Comparison of ENCODE assay signal across 22 cellular contexts in the genomic region with DNA sequence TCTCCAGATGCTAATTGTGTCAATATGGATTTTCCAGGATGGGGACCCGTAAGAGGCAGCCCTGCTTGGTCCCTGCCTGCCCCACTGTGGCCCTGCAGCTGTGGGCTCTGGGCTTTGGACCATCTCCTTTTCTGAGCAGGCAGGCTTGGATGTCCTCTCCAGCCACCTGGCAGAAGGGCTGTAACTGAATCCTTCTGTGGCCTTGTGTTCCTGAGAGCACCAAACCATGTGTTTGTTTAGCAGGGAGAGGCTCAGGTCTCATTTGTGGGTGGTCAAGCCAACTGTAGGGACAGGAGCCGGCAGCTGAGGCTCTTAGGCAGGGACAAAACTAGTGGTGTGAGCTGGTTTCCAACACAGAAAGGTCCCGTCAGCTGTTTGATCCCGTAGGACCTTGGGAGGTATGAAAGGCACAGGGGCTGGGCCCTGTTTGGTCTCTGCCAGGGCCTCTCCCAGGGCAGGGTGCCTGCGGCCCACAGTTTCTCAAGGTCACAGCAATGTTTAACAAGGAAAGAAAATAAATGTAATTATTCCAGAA. TPM values are rescaled to one million over a fixed set of nuclear protein-coding genes. Genes with fewer than 3 reads are reported as not detected.
DNase-seq lines count a peak whose midpoint lies in the region; ATAC-seq, FAIRE-seq and TF ChIP-seq lines count a peak whose summit lies in the region.
"Had no signal": no experiment of that assay in that cellular context is flagged by ENCODE, and none has a peak within 500 bp of the region (broad histone marks: within the 10 kb centered on the region; RNA-seq: fewer than 3 reads in every experiment).

No MANE protein-coding gene starts in this region.

- no peak overlapping the region for H3K23ac ChIP-seq in neuronal stem cell (ENCODE audit: low read depth, low read length, poor library complexity)

- no peaks in the 10 kb centered on the region for H4K20me1 ChIP-seq in HepG2 (ENCODE audit: insufficient read depth, low read length)

- H3K4me1 ChIP-seq in HepG2 (ENCODE audit: insufficient read depth, low read length) = peaks cover 23% of the 10 kb centered on the region
- H3K4me1 ChIP-seq in right lobe of liver = no peaks in the 10 kb centered on the region
- H3K4me1 ChIP-seq in body of pancreas = peaks cover 15% of the 10 kb centered on the region
- peaks cover 8 to 12% of the 10 kb centered on the region in 2 donors for H3K4me1 ChIP-seq in neuronal stem cell (ENCODE audit: control insufficient read depth in 2 of 2, insufficient read depth in 1 of 2, low read depth in 1 of 2, low read length in 2 of 2)
- H3K4me1 ChIP-seq in testis = no peaks in the 10 kb centered on the region
- no peaks in the 10 kb centered on the region for H3K4me1 ChIP-seq in uterus
- H3K4me1 ChIP-seq: BE2C, Caco-2, HAP-1, vagina had no signal

- no peak overlapping the region for H3K14ac ChIP-seq in neuronal stem cell (ENCODE audit: low read length)

- H2BK5ac ChIP-seq in neuronal stem cell (ENCODE audit: low read length) = no peak overlapping the region

- TF ChIP-seq RAD21 in HepG2 (CRISPR knock-in tag; IDR thresholded peaks at IDR 0.05) = no peak

- CTCF ChIA-PET in HepG2 (lab: Yijun Ruan, JAX; ENCODE audit: low intra/inter-chr PET ratio, low total read pairs) = no interaction called here

- no peak overlapping the region for H3K4ac ChIP-seq in neuronal stem cell (ENCODE audit: low read length)

- TF ChIP-seq EP300 in HepG2 (IDR thresholded peaks at IDR 0.05; ENCODE audit: low read depth in 2 of 2, low read length in 2 of 2) (no peak), HepG2 (CRISPR knock-in tag; IDR thresholded peaks at IDR 0.05; ENCODE audit: borderline replicate concordance) (no peak)

- no peaks in the 10 kb centered on the region for H3K79me2 ChIP-seq in HepG2 (ENCODE audit: insufficient read depth, low read length)

- H3K27ac ChIP-seq in HepG2 (ENCODE audit: extremely low read length, insufficient read depth, low read length) (peak overlapping the region; percentile 2), right lobe of liver (no peak overlapping the region), body of pancreas (peak overlapping the region; percentile 69 to 82 (median 74)), neuronal stem cell (replicated peaks; ENCODE audit: low read length) (no peak overlapping the region), testis (no peak overlapping the region), uterus (no peak overlapping the region)
- H3K27ac ChIP-seq: vagina had no signal

- ATAC-seq in HepG2 (peak; percentile 80), right lobe of liver (no peak), body of pancreas (peak; percentile 97), HG02759 (IDR thresholded peaks at IDR 0.05; ENCODE audit: unreplicated experiment) (no peak)
- ATAC-seq: left lobe of liver had no signal

- H3K9me3 ChIP-seq in HepG2 (ENCODE audit: low read length) (no peaks in the 10 kb centered on the region), right lobe of liver (no peaks in the 10 kb centered on the region), body of pancreas (no peaks in the 10 kb centered on the region), neuronal stem cell (replicated peaks in 1 of 2; ENCODE audit: control insufficient read depth in 2 of 2, insufficient read depth in 1 of 2, low read depth in 1 of 2, low read length in 2 of 2) (peaks cover 0 to 5% of the 10 kb centered on the region in 2 donors), testis (no peaks in the 10 kb centered on the region), uterus (no peaks in the 10 kb centered on the region)
- H3K9me3 ChIP-seq: BE2C, Caco-2, HAP-1, vagina had no signal

- no peak overlapping the region for H2AK5ac ChIP-seq in neuronal stem cell (ENCODE audit: low read depth, low read length)

- TF ChIP-seq CTCF in HepG2 (CRISPR knock-in tag; IDR thresholded peaks at IDR 0.05) (no peak), right lobe of liver (IDR thresholded peaks at IDR 0.05) (no peak), body of pancreas (IDR thresholded peaks at IDR 0.05) (no peak), testis (IDR thresholded peaks at IDR 0.05) (no peak), uterus (IDR thresholded peaks at IDR 0.05) (no peak)

- H3K27me3 ChIP-seq in HepG2 (ENCODE audit: control insufficient read depth in 1 of 2, insufficient read depth in 2 of 2, low read length in 2 of 2) = peaks cover 2 to 24% of the 10 kb centered on the region in 2 experiments; a peak in 4 of 5 replicates
- no peaks in the 10 kb centered on the region for H3K27me3 ChIP-seq in right lobe of liver
- no peaks in the 10 kb centered on the region for H3K27me3 ChIP-seq in body of pancreas
- H3K27me3 ChIP-seq in neuronal stem cell (ENCODE audit: control insufficient read depth in 3 of 3, insufficient read depth in 3 of 3, low read depth in 1 of 3, low read length in 3 of 3) = peaks cover 0 to 15% (median 0%) of the 10 kb centered on the region in 3 experiments
- H3K27me3 ChIP-seq in testis = no peaks in the 10 kb centered on the region
- H3K27me3 ChIP-seq in uterus = no peaks in the 10 kb centered on the region
- H3K27me3 ChIP-seq: vagina had no signal

- TF ChIP-seq POLR2A in HepG2 (IDR thresholded peaks at IDR 0.05; ENCODE audit: insufficient read depth in 1 of 2, low read depth in 2 of 2, low read length in 2 of 2) (no peak), right lobe of liver (IDR thresholded peaks at IDR 0.05) (no peak), body of pancreas (IDR thresholded peaks at IDR 0.05) (peak in 2 of 3 donors; percentile 23 to 38), testis (IDR thresholded peaks at IDR 0.05) (no peak), uterus (IDR thresholded peaks at IDR 0.05) (no peak)

- H3K4me2 ChIP-seq in HepG2 (ENCODE audit: low read depth, low read length) = peak overlapping the region; percentile 22
- no peak overlapping the region for H3K4me2 ChIP-seq in neuronal stem cell (ENCODE audit: insufficient read depth, low read length, poor library complexity, severe bottlenecking)

- no peak overlapping the region for H4K91ac ChIP-seq in neuronal stem cell (ENCODE audit: low read depth, low read length, poor library complexity)

- peak overlapping the region; percentile 77 for H2BK15ac ChIP-seq in neuronal stem cell (ENCODE audit: low read length)

- peak; percentile 76 for DNase-seq in HepG2 (ENCODE audit: low spot score)
- DNase-seq in right lobe of liver = no peak
- DNase-seq in body of pancreas = peak; percentile 81 to 90 (median 89)
- no peak for DNase-seq in neuronal stem cell (ENCODE audit: low spot score)
- DNase-seq in testis = no peak
- no peak for DNase-seq in uterus
- DNase-seq in nucleus accumbens (lab: John Stamatoyannopoulos, UW) = no peak
- DNase-seq: activated CD4-positive, CD25-positive, alpha-beta regulatory T cell treated with anti-CD3 and anti-CD28 coated beads, Interleukin-2, amount 50 U/mL, for 72 hours; activated naive CD4-positive, alpha-beta T cell treated with anti-CD3 and anti-CD28 coated beads, Interleukin-2, amount 50 U/mL, for 16 hours; BE2C; Caco-2; EL; NCI-H1417; NCI-H2171 treated with DMSO at 0.1 percent for 48 hours had no signal

- no peak overlapping the region for H3K9ac ChIP-seq in HepG2 (ENCODE audit: insufficient read depth, low read depth, low read length)
- H3K9ac ChIP-seq in neuronal stem cell (ENCODE audit: low read depth, low read length, poor library complexity) = no peak overlapping the region

- no TSS peak for BruUV-seq in HepG2 (replicated peaks; lab: Mats Ljungman, UMichigan)

- no peak overlapping the region for H2BK12ac ChIP-seq in neuronal stem cell (ENCODE audit: low read length)

- no peak overlapping the region for H2BK120ac ChIP-seq in neuronal stem cell (ENCODE audit: low read depth, low read length)

- peak; percentile 86 for FAIRE-seq in HepG2 (lab: Jason Lieb, UNC)
- FAIRE-seq: A204.1, astrocyte had no signal

- no peak overlapping the region for H2AFZ ChIP-seq in HepG2 (ENCODE audit: low read length)
- H2AFZ ChIP-seq in neuronal stem cell (ENCODE audit: low read length) = peak overlapping the region; percentile 22

- no peaks in the 10 kb centered on the region for H3K79me1 ChIP-seq in neuronal stem cell (ENCODE audit: low read depth, low read length)

- in situ Hi-C loops in HepG2 (cut with HindIII; ENCODE audit: extremely low pct_ligation_motif_present, low pct_unique_long_range_greater_than_20kb) = no loop called here

- H3K36me3 ChIP-seq in HepG2 (replicated peaks in 1 of 2; ENCODE audit: control insufficient read depth in 1 of 2, insufficient read depth in 2 of 2, low read length in 2 of 2) = no peaks in the 10 kb centered on the region
- H3K36me3 ChIP-seq in right lobe of liver = no peaks in the 10 kb centered on the region
- H3K36me3 ChIP-seq in body of pancreas (replicated peaks in 1 of 2; ENCODE audit: insufficient read depth in 1 of 2, low read depth in 2 of 2) = no peaks in the 10 kb centered on the region
- no peaks in the 10 kb centered on the region for H3K36me3 ChIP-seq in neuronal stem cell (replicated peaks in 1 of 2; ENCODE audit: control insufficient read depth in 2 of 2, insufficient read depth in 2 of 2, low read length in 2 of 2)
- no peaks in the 10 kb centered on the region for H3K36me3 ChIP-seq in testis (ENCODE audit: low read depth, missing control alignments)
- no peaks in the 10 kb centered on the region for H3K36me3 ChIP-seq in uterus
- H3K36me3 ChIP-seq: BE2C, HAP-1, vagina had no signal

- no peak overlapping the region for H3K18ac ChIP-seq in neuronal stem cell (ENCODE audit: low read length)

- POLR2A ChIA-PET in HepG2 (lab: Yijun Ruan, JAX) = interaction anchor here (1.0 to 1.1 kb wide), 2 partner anchors 19 to 57 kb away, joined by 4 read pairs; a partner anchor contains a TSS

- WGBS in HepG2 (ENCODE audit: low lambda C conversion rate) = 0% methylated on average over 5 of the region's 5 CpGs
- WGBS in right lobe of liver (ENCODE audit: insufficient coverage, low coverage, low lambda C conversion rate, missing lambda C conversion rate) = 68% methylated on average over 5 of the region's 5 CpGs
- WGBS in body of pancreas, 2 donors = 14 to 22% methylated on average over 5 of the region's 5 CpGs
- WGBS in neuronal stem cell (ENCODE audit: extremely low coverage in 2 of 2, insufficient read length in 2 of 2, insufficient replicate concordance in 1 of 2), 2 donors = no CpG with 5 or more reads among the region's 5 CpGs
- 47 to 60% methylated on average over 4 to 5 of the region's 5 CpGs for WGBS in testis, 2 donors

- H4K8ac ChIP-seq in neuronal stem cell (ENCODE audit: low read depth, low read length) = no peak overlapping the region

- intact Hi-C loops in HepG2 (cut with micrococcal nuclease; ENCODE audit: unreplicated experiment) = no loop called here
- intact Hi-C loops in right lobe of liver (cut with DNase I) = no loop called here
- intact Hi-C loops in body of pancreas (cut with DNase I) = loop anchor here (10.0 kb wide), 1 partner anchor 98 kb away; a partner anchor contains a TSS
- intact Hi-C loops in testis (cut with DNase I; ENCODE audit: low total_unique reads) = no loop called here
- intact Hi-C loops in uterus (cut with DNase I; ENCODE audit: low total_unique reads) = no loop called here

- no peak overlapping the region; a peak in 1 of 6 replicates for H3K4me3 ChIP-seq in HepG2 (replicated peaks in 1 of 3; ENCODE audit: insufficient read depth in 1 of 3, low read depth in 2 of 3, low read length in 3 of 3)
- no peak overlapping the region for H3K4me3 ChIP-seq in right lobe of liver
- no peak overlapping the region for H3K4me3 ChIP-seq in body of pancreas
- no peak overlapping the region for H3K4me3 ChIP-seq in neuronal stem cell (ENCODE audit: low read length in 2 of 2)
- H3K4me3 ChIP-seq in testis = no peak overlapping the region
- H3K4me3 ChIP-seq in uterus = no peak overlapping the region
- H3K4me3 ChIP-seq: HAP-1, vagina had no signal

RNA-seq across cellular contexts. Expression of a gene that starts 18.5 kb away (rescaled TPM):
- total RNA-seq in HepG2 (2016; rRNA removed; fragmentation: Illumina TruSeq; extraction: Trizol) = 0.36 and 0.42 TPM in 2 replicates
- total RNA-seq in HepG2 (2016; cell fraction: cytosol; rRNA removed; fragmentation: Illumina TruSeq; extraction: Trizol; ENCODE audit: low read depth) = 0.09 TPM in 1 of 2 replicates, not detected in the other
- 0.34 and 0.43 TPM in 2 replicates for total RNA-seq in HepG2 (2016; cell fraction: insoluble cytoplasmic fraction; rRNA removed; fragmentation: Illumina TruSeq; extraction: Trizol)
- 0.19 and 0.21 TPM in 2 replicates for total RNA-seq in HepG2 (2016; cell fraction: membrane; rRNA removed; fragmentation: Illumina TruSeq; extraction: Trizol)
- 0.34 and 0.43 TPM in 2 replicates for total RNA-seq in HepG2 (2016; cell fraction: nucleus; rRNA removed; fragmentation: Illumina TruSeq; extraction: Trizol)
- 0.40 and 0.60 TPM in 2 replicates for polyA plus RNA-seq in HepG2 (2011; rRNA removed)
- 0.31 and 0.44 TPM in 2 replicates for polyA plus RNA-seq in HepG2 (2011; cell fraction: cytosol; rRNA removed)
- polyA plus RNA-seq in HepG2 (2011; cell fraction: nucleus; rRNA removed) = 1.3 and 1.5 TPM in 2 replicates
- polyA plus RNA-seq in HepG2 (2012) = 0.59 and 1.0 TPM in 2 replicates
- polyA plus RNA-seq in HepG2 (2016; cell fraction: cytosol; fragmentation: Illumina TruSeq; extraction: Trizol; ENCODE audit: low read depth) = 0.02 TPM in 2 replicates
- polyA plus RNA-seq in HepG2 (2016; cell fraction: insoluble cytoplasmic fraction; fragmentation: Illumina TruSeq; extraction: Trizol; ENCODE audit: low read depth) = 0.32 and 0.43 TPM in 2 replicates
- polyA plus RNA-seq in HepG2 (2016; cell fraction: membrane; fragmentation: Illumina TruSeq; extraction: Trizol; ENCODE audit: low read depth) = 0.08 and 0.14 TPM in 2 replicates
- 0.31 and 0.41 TPM in 2 replicates for polyA plus RNA-seq in HepG2 (2016; cell fraction: nucleus; fragmentation: Illumina TruSeq; extraction: Trizol; ENCODE audit: insufficient read depth, low read depth)
- polyA minus RNA-seq in HepG2 (2011; rRNA and poly(A)+ RNA removed; ENCODE audit: low replicate concordance) = 0.16 and 1.5 TPM in 2 replicates
- 0.18 and 0.49 TPM in 2 replicates for polyA minus RNA-seq in HepG2 (2011; cell fraction: cytosol; rRNA and poly(A)+ RNA removed)
- 0.64 and 0.75 TPM in 2 replicates for polyA minus RNA-seq in HepG2 (2011; cell fraction: nucleus; rRNA and poly(A)+ RNA removed)
- 1 to 10 TPM in 1 of 6 experiments, under 1 TPM in 4, not detected in 1; 0.09 to 1.1 (median 0.60) TPM for total RNA-seq in right lobe of liver
- under 1 TPM in 1 of 2 donors, not detected in 1; 0.26 TPM for total RNA-seq in body of pancreas
- 0.11 TPM for polyA plus RNA-seq in neuronal stem cell (2013, experiment 1 of 2)
- polyA plus RNA-seq in neuronal stem cell (2013, experiment 2 of 2) = 0.08 TPM
- total RNA-seq in testis = 1 to 10 TPM; 1.2 to 2.9 TPM
- polyA plus RNA-seq in testis (ENCODE audit: insufficient read depth, low read depth, low replicate concordance) = 0.73 TPM
- 1 to 10 TPM in 1 of 4 donors, under 1 TPM in 1, not detected in 2; 0.28 to 2.0 TPM for total RNA-seq in uterus
- total RNA-seq: glomerular endothelial cell, RPMI7951 had no signal

RNA-seq across cellular contexts. Expression of a gene that starts 39.7 kb away (rescaled TPM):
- total RNA-seq in HepG2 (2016; rRNA removed; fragmentation: Illumina TruSeq; extraction: Trizol) = 4.4 and 6.6 TPM in 2 replicates
- 1.1 and 1.5 TPM in 2 replicates for total RNA-seq in HepG2 (2016; cell fraction: cytosol; rRNA removed; fragmentation: Illumina TruSeq; extraction: Trizol; ENCODE audit: low read depth)
- total RNA-seq in HepG2 (2016; cell fraction: insoluble cytoplasmic fraction; rRNA removed; fragmentation: Illumina TruSeq; extraction: Trizol) = 3.3 and 6.8 TPM in 2 replicates
- total RNA-seq in HepG2 (2016; cell fraction: membrane; rRNA removed; fragmentation: Illumina TruSeq; extraction: Trizol) = 1.8 and 2.4 TPM in 2 replicates
- 8.8 and 10.7 TPM in 2 replicates for total RNA-seq in HepG2 (2016; cell fraction: nucleus; rRNA removed; fragmentation: Illumina TruSeq; extraction: Trizol)
- 5.7 and 7.5 TPM in 2 replicates for polyA plus RNA-seq in HepG2 (2011; rRNA removed)
- polyA plus RNA-seq in HepG2 (2011; cell fraction: cytosol; rRNA removed) = 4.1 and 4.4 TPM in 2 replicates
- 19.1 and 22.6 TPM in 2 replicates for polyA plus RNA-seq in HepG2 (2011; cell fraction: nucleus; rRNA removed)
- polyA plus RNA-seq in HepG2 (2012) = 5.2 and 7.1 TPM in 2 replicates
- 0.62 and 0.73 TPM in 2 replicates for polyA plus RNA-seq in HepG2 (2016; cell fraction: cytosol; fragmentation: Illumina TruSeq; extraction: Trizol; ENCODE audit: low read depth)
- 2.7 and 3.1 TPM in 2 replicates for polyA plus RNA-seq in HepG2 (2016; cell fraction: insoluble cytoplasmic fraction; fragmentation: Illumina TruSeq; extraction: Trizol; ENCODE audit: low read depth)
- 0.72 and 0.92 TPM in 2 replicates for polyA plus RNA-seq in HepG2 (2016; cell fraction: membrane; fragmentation: Illumina TruSeq; extraction: Trizol; ENCODE audit: low read depth)
- 14.4 and 14.5 TPM in 2 replicates for polyA plus RNA-seq in HepG2 (2016; cell fraction: nucleus; fragmentation: Illumina TruSeq; extraction: Trizol; ENCODE audit: insufficient read depth, low read depth)
- 9.9 and 18.8 TPM in 2 replicates for polyA minus RNA-seq in HepG2 (2011; rRNA and poly(A)+ RNA removed; ENCODE audit: low replicate concordance)
- polyA minus RNA-seq in HepG2 (2011; cell fraction: cytosol; rRNA and poly(A)+ RNA removed) = 6.1 and 7.4 TPM in 2 replicates
- polyA minus RNA-seq in HepG2 (2011; cell fraction: nucleus; rRNA and poly(A)+ RNA removed) = 7.3 and 10.2 TPM in 2 replicates
- 10 to 100 TPM in 4 of 6 experiments, 1 to 10 TPM in 2; 6.9 to 23.8 (median 14.4) TPM for total RNA-seq in right lobe of liver
- 10 to 100 TPM; 20.2 to 26.0 TPM for total RNA-seq in body of pancreas
- 0.82 TPM for polyA plus RNA-seq in neuronal stem cell (2013, experiment 1 of 2)
- polyA plus RNA-seq in neuronal stem cell (2013, experiment 2 of 2) = 0.98 TPM
- total RNA-seq in testis = 1 to 10 TPM; 5.4 to 6.1 TPM
- 6.8 TPM for polyA plus RNA-seq in testis (ENCODE audit: insufficient read depth, low read depth, low replicate concordance)
- 10 to 100 TPM in 3 of 4 donors, 1 to 10 TPM in 1; 8.7 to 39.6 (median 15.2) TPM for total RNA-seq in uterus

RNA-seq across cellular contexts. Expression of a gene that starts 57.1 kb away (rescaled TPM):
- total RNA-seq in HepG2 (2016; rRNA removed; fragmentation: Illumina TruSeq; extraction: Trizol) (29.8 and 60.3 TPM in 2 replicates), right lobe of liver (10 to 100 TPM in 2 of 6 experiments, 1 to 10 TPM in 4; 6.6 to 22.1 (median 8.4) TPM), body of pancreas (10 to 100 TPM in 1 of 2 donors, 1 to 10 TPM in 1; 7.9 to 24.6 TPM), testis (10 to 100 TPM; 38.7 to 39.0 TPM), uterus (10 to 100 TPM in 1 of 4 donors, 1 to 10 TPM in 2, under 1 TPM in 1; 0.29 to 11.3 (median 8.2) TPM)
- total RNA-seq in HepG2 (2016; cell fraction: cytosol; rRNA removed; fragmentation: Illumina TruSeq; extraction: Trizol; ENCODE audit: low read depth) = 10.2 and 12.2 TPM in 2 replicates
- total RNA-seq in HepG2 (2016; cell fraction: insoluble cytoplasmic fraction; rRNA removed; fragmentation: Illumina TruSeq; extraction: Trizol) = 25.3 and 59.7 TPM in 2 replicates
- total RNA-seq in HepG2 (2016; cell fraction: membrane; rRNA removed; fragmentation: Illumina TruSeq; extraction: Trizol) = 19.0 and 22.6 TPM in 2 replicates
- total RNA-seq in HepG2 (2016; cell fraction: nucleus; rRNA removed; fragmentation: Illumina TruSeq; extraction: Trizol) = 58.3 and 69.4 TPM in 2 replicates
- polyA plus RNA-seq in HepG2 (2011; rRNA removed) (27.1 and 31.6 TPM in 2 replicates), testis (ENCODE audit: insufficient read depth, low read depth, low replicate concordance) (11.4 TPM)
- polyA plus RNA-seq in HepG2 (2011; cell fraction: cytosol; rRNA removed) = 28.0 and 43.3 TPM in 2 replicates
- polyA plus RNA-seq in HepG2 (2011; cell fraction: nucleus; rRNA removed) = 119 and 135 TPM in 2 replicates
- polyA plus RNA-seq in HepG2 (2012) = 20.6 and 22.0 TPM in 2 replicates
- polyA plus RNA-seq in HepG2 (2016; cell fraction: cytosol; fragmentation: Illumina TruSeq; extraction: Trizol; ENCODE audit: low read depth) = 7.6 and 9.3 TPM in 2 replicates
- polyA plus RNA-seq in HepG2 (2016; cell fraction: insoluble cytoplasmic fraction; fragmentation: Illumina TruSeq; extraction: Trizol; ENCODE audit: low read depth) = 24.9 and 27.9 TPM in 2 replicates
- 15.1 and 16.1 TPM in 2 replicates for polyA plus RNA-seq in HepG2 (2016; cell fraction: membrane; fragmentation: Illumina TruSeq; extraction: Trizol; ENCODE audit: low read depth)
- polyA plus RNA-seq in HepG2 (2016; cell fraction: nucleus; fragmentation: Illumina TruSeq; extraction: Trizol; ENCODE audit: insufficient read depth, low read depth) = 111 and 120 TPM in 2 replicates
- 13.4 and 91.3 TPM in 2 replicates for polyA minus RNA-seq in HepG2 (2011; rRNA and poly(A)+ RNA removed; ENCODE audit: low replicate concordance)
- 24.6 and 30.4 TPM in 2 replicates for polyA minus RNA-seq in HepG2 (2011; cell fraction: cytosol; rRNA and poly(A)+ RNA removed)
- polyA minus RNA-seq in HepG2 (2011; cell fraction: nucleus; rRNA and poly(A)+ RNA removed) = 41.9 and 43.5 TPM in 2 replicates
- 3.1 TPM for polyA plus RNA-seq in neuronal stem cell (2013, experiment 1 of 2)
- polyA plus RNA-seq in neuronal stem cell (2013, experiment 2 of 2) = 2.7 TPM

Comparison
In these comparisons a context has a peak if more than half of its experiments do, and no peak if none do; other contexts are left out.
1. ATAC-seq: peak in HepG2 (single experiment) and body of pancreas (single experiment); none in right lobe of liver (0 of 4) and HG02759 (single experiment).
2. DNase-seq: peak in HepG2 (single experiment) and body of pancreas (4 of 4); none in right lobe of liver (0 of 3), neuronal stem cell (single experiment), testis (single experiment), uterus (0 of 2) and nucleus accumbens (0 of 56).
3. H3K27ac ChIP-seq: peak in HepG2 (single experiment) and body of pancreas (4 of 4); none in right lobe of liver (0 of 3), neuronal stem cell (single experiment), testis (0 of 2) and uterus (0 of 2).
4. POLR2A ChIP-seq: peak in body of pancreas (2 of 3); none in HepG2 (0 of 2), right lobe of liver (single experiment), testis (single experiment) and uterus (0 of 2).